ENCODE assay signal across 18 cellular contexts in the genomic region with DNA sequence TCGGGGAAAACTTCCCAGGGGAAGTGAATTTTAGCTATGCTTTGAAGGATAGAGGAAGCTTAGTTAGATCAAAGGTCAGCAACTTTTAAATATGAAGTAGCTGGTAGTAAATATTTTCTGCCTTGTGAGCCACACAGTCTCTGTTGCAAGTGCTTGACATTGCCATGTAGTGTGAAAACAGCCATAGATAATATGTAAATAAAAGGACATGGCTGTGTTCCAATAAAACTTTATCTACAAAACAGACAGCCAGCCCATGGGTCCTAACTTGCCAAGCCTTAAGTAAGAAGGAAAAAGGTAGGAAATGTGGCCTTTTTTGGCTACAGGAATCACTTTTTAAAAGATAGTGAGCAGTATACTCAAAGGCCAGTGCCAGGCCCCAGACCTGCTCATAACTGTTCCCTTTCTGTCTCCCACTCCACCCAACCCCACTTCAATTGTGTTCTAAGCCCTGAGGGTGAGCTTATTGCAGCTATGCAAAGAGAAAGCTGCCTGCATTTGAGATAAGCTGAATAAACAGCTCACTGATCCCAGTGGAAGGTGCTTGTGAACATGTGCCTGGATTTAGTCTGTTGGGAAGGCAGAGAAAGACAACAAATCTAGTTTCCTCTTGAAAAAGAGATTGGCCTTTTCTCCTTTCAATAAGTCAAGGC.
A peak's percentile ranks its signal among the peaks of the same experiment; 100 is the strongest.
DNase-seq lines count a peak whose midpoint lies in the region; ATAC-seq, FAIRE-seq and TF ChIP-seq lines count a peak whose summit lies in the region.
"Had no signal": no experiment of that assay in that cellular context is flagged by ENCODE, and none has a peak within 500 bp of the region (broad histone marks: within the 10 kb centered on the region; RNA-seq: fewer than 3 reads in every experiment).

No MANE protein-coding gene starts in this region.

- H3K9me3 ChIP-seq in SJCRH30 (replicated peaks) (no peaks in the 10 kb centered on the region), heart right ventricle (no peaks in the 10 kb centered on the region), pancreas (no peaks in the 10 kb centered on the region)

- TF ChIP-seq CTCF in heart right ventricle (IDR thresholded peaks at IDR 0.05): no peak
- no peak for TF ChIP-seq CTCF in pancreas (IDR thresholded peaks at IDR 0.05)

- no peak for FAIRE-seq in pancreas (lab: Jason Lieb, UNC)
- FAIRE-seq: GM18507 had no signal

- H3K36me3 ChIP-seq in SJCRH30: no peaks in the 10 kb centered on the region
- no peaks in the 10 kb centered on the region for H3K36me3 ChIP-seq in heart right ventricle
- H3K36me3 ChIP-seq in pancreas: no peaks in the 10 kb centered on the region

- H3K27ac ChIP-seq in SJCRH30 (no peak overlapping the region), heart right ventricle (peak overlapping the region in 9 of 10 donors; percentile 34 to 74 (median 58)), pancreas (peak overlapping the region in 2 of 4 donors; percentile 45 to 67)
- H3K27ac ChIP-seq: epithelial cell of prostate had no signal

- H3K27me3 ChIP-seq in SJCRH30 (no peaks in the 10 kb centered on the region), heart right ventricle (no peaks in the 10 kb centered on the region), pancreas (no peaks in the 10 kb centered on the region)

- H3K4me3 ChIP-seq in SJCRH30: no peak overlapping the region
- H3K4me3 ChIP-seq in heart right ventricle: no peak overlapping the region
- no peak overlapping the region for H3K4me3 ChIP-seq in pancreas
- H3K4me3 ChIP-seq: GM23338 had no signal

- DNase-seq in NCI-H1417 (lab: John Stamatoyannopoulos, UW) (peak in 2 of 3 experiments; percentile 49 to 82), NCI-H1417 treated with DMSO at 0.1 percent for 48 hours (lab: John Stamatoyannopoulos, UW) (no peak), SJCRH30 (peak; percentile 73 to 81), heart right ventricle (no peak), pancreas (peak in 3 of 6 donors; percentile 35 to 46 (median 44)), NCI-H1105 treated with DMSO at 0.1 percent for 48 hours (lab: John Stamatoyannopoulos, UW) (no peak), cerebellum (ENCODE audit: low spot score) (no peak)
- DNase-seq in activated CD4-positive, alpha-beta T cell treated with anti-CD3 and anti-CD28 coated beads, Interleukin-2, amount 50 U/mL, for 48 hours: no peak
- DNase-seq: 8988T; activated CD4-positive, CD25-positive, alpha-beta regulatory T cell; CD8-positive, alpha-beta memory T cell; cerebellar nuclear complex; GF-D8; hippocampal formation; NCI-H2171 treated with DMSO at 0.1 percent for 48 hours had no signal

- intact Hi-C loops in heart right ventricle (cut with DNase I): loop anchor here in 8 of 10 donors (5.0 to 10.0 kb wide), 12 partner anchors 71 to 982 kb away; a partner anchor contains a TSS
- intact Hi-C loops in pancreas (cut with DNase I): loop anchor here in 2 of 3 donors (5.0 to 10.0 kb wide), 2 partner anchors 419 to 422 kb away; a partner anchor contains a TSS

- WGBS in heart right ventricle, 2 donors: 38 to 57% methylated on average over 1 of the region's 1 CpG
- WGBS in pancreas, 2 donors: 30 to 38% methylated on average over 1 of the region's 1 CpG

- H3K4me1 ChIP-seq in SJCRH30 (peaks cover 16% of the 10 kb centered on the region), heart right ventricle (peaks cover 0 to 48% (median 38%) of the 10 kb centered on the region in 9 donors), pancreas (peaks cover 5 to 33% (median 18%) of the 10 kb centered on the region in 3 donors)

- peak in 3 of 8 donors; percentile 11 to 50 (median 41) for ATAC-seq in heart right ventricle
- peak; percentile 74 to 84 (median 80) for ATAC-seq in pancreas
- ATAC-seq: GM23338 had no signal

Comparison
In these comparisons a context has a peak if more than half of its experiments do, and no peak if none do; other contexts are left out.
1. DNase-seq: peak in NCI-H1417 (2 of 3) and SJCRH30 (2 of 2); none in NCI-H1417 treated with DMSO at 0.1 percent for 48 hours (single experiment), heart right ventricle (0 of 2), NCI-H1105 treated with DMSO at 0.1 percent for 48 hours (single experiment), activated CD4-positive, alpha-beta T cell treated with anti-CD3 and anti-CD28 coated beads, Interleukin-2, amount 50 U/mL, for 48 hours (0 of 2) and cerebellum (single experiment).